In the genomic region with DNA sequence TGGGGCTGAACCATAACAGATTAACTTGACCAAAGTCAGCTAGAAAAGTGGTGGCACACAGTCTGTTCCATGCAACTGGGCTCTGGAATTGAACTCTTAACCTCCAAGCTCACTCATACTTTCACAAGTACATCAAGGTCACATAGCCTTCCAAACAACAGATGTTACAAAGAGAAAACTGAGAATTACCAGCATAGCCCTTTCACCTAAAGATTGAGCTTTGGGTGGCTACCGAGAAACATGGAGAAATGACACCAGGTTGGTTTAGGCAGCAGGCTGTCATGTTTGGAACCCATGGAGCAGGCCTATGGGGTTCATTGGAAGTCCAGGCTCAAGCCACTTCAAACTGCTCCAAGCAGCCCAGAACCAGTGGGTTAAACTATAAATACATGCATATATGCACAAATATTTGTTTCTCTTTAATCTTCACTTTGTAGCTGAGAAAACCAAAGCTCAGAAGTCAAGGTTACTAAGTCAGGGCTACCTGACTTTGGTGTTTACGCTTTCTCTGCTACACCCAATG, we compare ENCODE assay signal across 1 cellular context.
TF ChIP-seq lines count a peak whose summit lies in the region.

No MANE protein-coding gene starts in this region.

TF ChIP-seq in HepG2, 621 proteins besides CTCF, POLR2A, EP300 and RAD21 (continued from another document and continues in another):
- TF ChIP-seq, protein P1, sequence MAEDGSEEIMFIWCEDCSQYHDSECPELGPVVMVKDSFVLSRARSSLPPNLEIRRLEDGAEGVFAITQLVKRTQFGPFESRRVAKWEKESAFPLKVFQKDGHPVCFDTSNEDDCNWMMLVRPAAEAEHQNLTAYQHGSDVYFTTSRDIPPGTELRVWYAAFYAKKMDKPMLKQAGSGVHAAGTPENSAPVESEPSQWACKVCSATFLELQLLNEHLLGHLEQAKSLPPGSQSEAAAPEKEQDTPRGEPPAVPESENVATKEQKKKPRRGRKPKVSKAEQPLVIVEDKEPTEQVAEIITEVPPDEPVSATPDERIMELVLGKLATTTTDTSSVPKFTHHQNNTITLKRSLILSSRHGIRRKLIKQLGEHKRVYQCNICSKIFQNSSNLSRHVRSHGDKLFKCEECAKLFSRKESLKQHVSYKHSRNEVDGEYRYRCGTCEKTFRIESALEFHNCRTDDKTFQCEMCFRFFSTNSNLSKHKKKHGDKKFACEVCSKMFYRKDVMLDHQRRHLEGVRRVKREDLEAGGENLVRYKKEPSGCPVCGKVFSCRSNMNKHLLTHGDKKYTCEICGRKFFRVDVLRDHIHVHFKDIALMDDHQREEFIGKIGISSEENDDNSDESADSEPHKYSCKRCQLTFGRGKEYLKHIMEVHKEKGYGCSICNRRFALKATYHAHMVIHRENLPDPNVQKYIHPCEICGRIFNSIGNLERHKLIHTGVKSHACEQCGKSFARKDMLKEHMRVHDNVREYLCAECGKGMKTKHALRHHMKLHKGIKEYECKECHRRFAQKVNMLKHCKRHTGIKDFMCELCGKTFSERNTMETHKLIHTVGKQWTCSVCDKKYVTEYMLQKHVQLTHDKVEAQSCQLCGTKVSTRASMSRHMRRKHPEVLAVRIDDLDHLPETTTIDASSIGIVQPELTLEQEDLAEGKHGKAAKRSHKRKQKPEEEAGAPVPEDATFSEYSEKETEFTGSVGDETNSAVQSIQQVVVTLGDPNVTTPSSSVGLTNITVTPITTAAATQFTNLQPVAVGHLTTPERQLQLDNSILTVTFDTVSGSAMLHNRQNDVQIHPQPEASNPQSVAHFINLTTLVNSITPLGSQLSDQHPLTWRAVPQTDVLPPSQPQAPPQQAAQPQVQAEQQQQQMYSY (CRISPR knock-in tag; IDR thresholded peaks at IDR 0.05): no peak
- TF ChIP-seq ZMAT3 (CRISPR knock-in tag; conservative IDR thresholded peaks at IDR 0.05) (no peak), YEATS2 (CRISPR knock-in tag; IDR thresholded peaks at IDR 0.05; ENCODE audit: borderline replicate concordance) (no peak), PAX8 (CRISPR knock-in tag; IDR thresholded peaks at IDR 0.05; ENCODE audit: borderline replicate concordance) (no peak), ZNF138 (CRISPR knock-in tag; IDR thresholded peaks at IDR 0.05; ENCODE audit: low read depth) (no peak), HNRNPUL1 (IDR thresholded peaks at IDR 0.05; ENCODE audit: low read depth, low read length) (no peak), ZFP36L2 (CRISPR knock-in tag; IDR thresholded peaks at IDR 0.05) (no peak), TAF15 (IDR thresholded peaks at IDR 0.05; ENCODE audit: low read depth, low read length, poor library complexity, severe bottlenecking) (no peak), GFI1 (CRISPR knock-in tag; IDR thresholded peaks at IDR 0.05; ENCODE audit: borderline replicate concordance) (no peak), RFX3 (CRISPR knock-in tag; IDR thresholded peaks at IDR 0.05) (no peak), ZNF547 (CRISPR knock-in tag; IDR thresholded peaks at IDR 0.05) (no peak), ZNF678 (CRISPR knock-in tag; IDR thresholded peaks at IDR 0.05) (no peak), EHMT2 (IDR thresholded peaks at IDR 0.05; ENCODE audit: borderline replicate concordance, low read depth, low read length) (peak; percentile 79; the same call in 1 of the 2 replicates), NR2F2 (IDR thresholded peaks at IDR 0.05; ENCODE audit: borderline replicate concordance, low read depth) (0 out of 2 replicates have a peak, but pooled peaks have one; percentile 39), ZNF777 (CRISPR knock-in tag; IDR thresholded peaks at IDR 0.05) (no peak), PBX2 (CRISPR knock-in tag; IDR thresholded peaks at IDR 0.05) (no peak), ZFP91 (CRISPR knock-in tag; IDR thresholded peaks at IDR 0.05; ENCODE audit: borderline replicate concordance) (no peak), ZNF761 (CRISPR knock-in tag; conservative IDR thresholded peaks at IDR 0.05) (no peak), GTF3A (CRISPR knock-in tag; conservative IDR thresholded peaks at IDR 0.05) (no peak), ZNF451 (CRISPR knock-in tag; IDR thresholded peaks at IDR 0.05) (no peak), MBNL3 (CRISPR knock-in tag; conservative IDR thresholded peaks at IDR 0.05) (no peak), HOXA7 (CRISPR knock-in tag; IDR thresholded peaks at IDR 0.05) (no peak), PHF5A (CRISPR knock-in tag; IDR thresholded peaks at IDR 0.05; ENCODE audit: low read depth, unreplicated experiment) (no peak), SMARCE1 (IDR thresholded peaks at IDR 0.05; ENCODE audit: borderline replicate concordance) (no peak), REL (CRISPR knock-in tag; conservative IDR thresholded peaks at IDR 0.05) (no peak), IKZF4 (CRISPR knock-in tag; IDR thresholded peaks at IDR 0.05; ENCODE audit: borderline replicate concordance, low read depth, not compliant biosample characterization) (no peak), KDM6A (CRISPR knock-in tag; IDR thresholded peaks at IDR 0.05; ENCODE audit: low read depth) (peak; percentile 53; the same call in 1 of the 2 replicates), ZNF557 (CRISPR knock-in tag; IDR thresholded peaks at IDR 0.05) (no peak), SNAPC2 (CRISPR knock-in tag; IDR thresholded peaks at IDR 0.05) (0 out of 2 replicates have a peak, but pooled peaks have one; percentile 19), RBM39 (IDR thresholded peaks at IDR 0.05; ENCODE audit: low read depth, low read length, poor library complexity, severe bottlenecking) (no peak), ZNF431 (CRISPR knock-in tag; IDR thresholded peaks at IDR 0.05; ENCODE audit: borderline replicate concordance, low read depth) (no peak), SRSF9 (IDR thresholded peaks at IDR 0.05; ENCODE audit: borderline replicate concordance, insufficient read depth, low read depth, low read length, poor library complexity, severe bottlenecking) (no peak), PAF1 (CRISPR knock-in tag; IDR thresholded peaks at IDR 0.05) (no peak), CEBPB (IDR thresholded peaks at IDR 0.05; ENCODE audit: borderline replicate concordance, low read depth, low read length) (no peak), KAT7 (CRISPR knock-in tag; IDR thresholded peaks at IDR 0.05; ENCODE audit: borderline replicate concordance) (0 out of 2 replicates have a peak, but pooled peaks have one; percentile 59), ARNT (IDR thresholded peaks at IDR 0.05) (no peak), ZBTB7A (CRISPR knock-in tag; IDR thresholded peaks at IDR 0.05) (no peak), ZSCAN12 (CRISPR knock-in tag; IDR thresholded peaks at IDR 0.05) (no peak), SIX1 (CRISPR knock-in tag; IDR thresholded peaks at IDR 0.05; ENCODE audit: borderline replicate concordance) (no peak), ZNF510 (CRISPR knock-in tag; IDR thresholded peaks at IDR 0.05; ENCODE audit: low read depth) (no peak), PRDM4 (CRISPR knock-in tag; IDR thresholded peaks at IDR 0.05; ENCODE audit: borderline replicate concordance) (no peak), MYNN (CRISPR knock-in tag; IDR thresholded peaks at IDR 0.05; ENCODE audit: low read depth) (no peak)
- TF ChIP-seq, protein P2, sequence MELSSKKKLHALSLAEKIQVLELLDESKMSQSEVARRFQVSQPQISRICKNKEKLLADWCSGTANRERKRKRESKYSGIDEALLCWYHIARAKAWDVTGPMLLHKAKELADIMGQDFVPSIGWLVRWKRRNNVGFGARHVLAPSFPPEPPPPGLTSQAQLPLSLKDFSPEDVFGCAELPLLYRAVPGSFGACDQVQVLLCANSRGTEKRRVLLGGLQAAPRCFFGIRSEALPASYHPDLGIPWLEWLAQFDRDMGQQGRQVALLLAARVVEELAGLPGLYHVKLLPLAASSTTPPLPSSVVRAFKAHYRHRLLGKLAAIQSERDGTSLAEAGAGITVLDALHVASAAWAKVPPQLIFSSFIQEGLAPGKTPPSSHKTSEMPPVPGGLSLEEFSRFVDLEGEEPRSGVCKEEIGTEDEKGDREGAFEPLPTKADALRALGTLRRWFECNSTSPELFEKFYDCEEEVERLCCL (CRISPR knock-in tag; IDR thresholded peaks at IDR 0.05; ENCODE audit: borderline replicate concordance): no peak
- TF ChIP-seq, protein P3, sequence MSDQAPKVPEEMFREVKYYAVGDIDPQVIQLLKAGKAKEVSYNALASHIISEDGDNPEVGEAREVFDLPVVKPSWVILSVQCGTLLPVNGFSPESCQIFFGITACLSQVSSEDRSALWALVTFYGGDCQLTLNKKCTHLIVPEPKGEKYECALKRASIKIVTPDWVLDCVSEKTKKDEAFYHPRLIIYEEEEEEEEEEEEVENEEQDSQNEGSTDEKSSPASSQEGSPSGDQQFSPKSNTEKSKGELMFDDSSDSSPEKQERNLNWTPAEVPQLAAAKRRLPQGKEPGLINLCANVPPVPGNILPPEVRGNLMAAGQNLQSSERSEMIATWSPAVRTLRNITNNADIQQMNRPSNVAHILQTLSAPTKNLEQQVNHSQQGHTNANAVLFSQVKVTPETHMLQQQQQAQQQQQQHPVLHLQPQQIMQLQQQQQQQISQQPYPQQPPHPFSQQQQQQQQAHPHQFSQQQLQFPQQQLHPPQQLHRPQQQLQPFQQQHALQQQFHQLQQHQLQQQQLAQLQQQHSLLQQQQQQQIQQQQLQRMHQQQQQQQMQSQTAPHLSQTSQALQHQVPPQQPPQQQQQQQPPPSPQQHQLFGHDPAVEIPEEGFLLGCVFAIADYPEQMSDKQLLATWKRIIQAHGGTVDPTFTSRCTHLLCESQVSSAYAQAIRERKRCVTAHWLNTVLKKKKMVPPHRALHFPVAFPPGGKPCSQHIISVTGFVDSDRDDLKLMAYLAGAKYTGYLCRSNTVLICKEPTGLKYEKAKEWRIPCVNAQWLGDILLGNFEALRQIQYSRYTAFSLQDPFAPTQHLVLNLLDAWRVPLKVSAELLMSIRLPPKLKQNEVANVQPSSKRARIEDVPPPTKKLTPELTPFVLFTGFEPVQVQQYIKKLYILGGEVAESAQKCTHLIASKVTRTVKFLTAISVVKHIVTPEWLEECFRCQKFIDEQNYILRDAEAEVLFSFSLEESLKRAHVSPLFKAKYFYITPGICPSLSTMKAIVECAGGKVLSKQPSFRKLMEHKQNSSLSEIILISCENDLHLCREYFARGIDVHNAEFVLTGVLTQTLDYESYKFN (CRISPR knock-in tag; conservative IDR thresholded peaks at IDR 0.05): peak; percentile 84
- TF ChIP-seq, protein P4, sequence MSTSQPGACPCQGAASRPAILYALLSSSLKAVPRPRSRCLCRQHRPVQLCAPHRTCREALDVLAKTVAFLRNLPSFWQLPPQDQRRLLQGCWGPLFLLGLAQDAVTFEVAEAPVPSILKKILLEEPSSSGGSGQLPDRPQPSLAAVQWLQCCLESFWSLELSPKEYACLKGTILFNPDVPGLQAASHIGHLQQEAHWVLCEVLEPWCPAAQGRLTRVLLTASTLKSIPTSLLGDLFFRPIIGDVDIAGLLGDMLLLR (CRISPR knock-in tag; IDR thresholded peaks at IDR 0.05): no peak
- TF ChIP-seq, protein P5, sequence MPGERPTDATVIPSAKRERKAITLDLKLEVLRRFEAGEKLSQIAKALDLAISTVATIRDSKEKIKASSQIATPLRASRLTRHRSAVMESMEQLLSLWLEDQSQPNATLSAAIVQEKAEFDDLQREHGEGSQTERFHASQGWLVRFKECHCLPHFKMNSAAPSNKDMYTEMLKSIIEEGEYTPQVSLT (CRISPR knock-in tag; IDR thresholded peaks at IDR 0.05; ENCODE audit: borderline replicate concordance, low read depth): no peak
- TF ChIP-seq, protein P6, sequence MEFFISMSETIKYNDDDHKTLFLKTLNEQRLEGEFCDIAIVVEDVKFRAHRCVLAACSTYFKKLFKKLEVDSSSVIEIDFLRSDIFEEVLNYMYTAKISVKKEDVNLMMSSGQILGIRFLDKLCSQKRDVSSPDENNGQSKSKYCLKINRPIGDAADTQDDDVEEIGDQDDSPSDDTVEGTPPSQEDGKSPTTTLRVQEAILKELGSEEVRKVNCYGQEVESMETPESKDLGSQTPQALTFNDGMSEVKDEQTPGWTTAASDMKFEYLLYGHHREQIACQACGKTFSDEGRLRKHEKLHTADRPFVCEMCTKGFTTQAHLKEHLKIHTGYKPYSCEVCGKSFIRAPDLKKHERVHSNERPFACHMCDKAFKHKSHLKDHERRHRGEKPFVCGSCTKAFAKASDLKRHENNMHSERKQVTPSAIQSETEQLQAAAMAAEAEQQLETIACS (CRISPR knock-in tag; IDR thresholded peaks at IDR 0.05): no peak
- TF ChIP-seq, protein P7, sequence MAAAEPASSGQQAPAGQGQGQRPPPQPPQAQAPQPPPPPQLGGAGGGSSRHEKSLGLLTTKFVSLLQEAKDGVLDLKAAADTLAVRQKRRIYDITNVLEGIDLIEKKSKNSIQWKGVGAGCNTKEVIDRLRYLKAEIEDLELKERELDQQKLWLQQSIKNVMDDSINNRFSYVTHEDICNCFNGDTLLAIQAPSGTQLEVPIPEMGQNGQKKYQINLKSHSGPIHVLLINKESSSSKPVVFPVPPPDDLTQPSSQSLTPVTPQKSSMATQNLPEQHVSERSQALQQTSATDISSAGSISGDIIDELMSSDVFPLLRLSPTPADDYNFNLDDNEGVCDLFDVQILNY (CRISPR knock-in tag; conservative IDR thresholded peaks at IDR 0.05): no peak
